20 cellular contexts compared by ENCODE assay signal in the genomic region with DNA sequence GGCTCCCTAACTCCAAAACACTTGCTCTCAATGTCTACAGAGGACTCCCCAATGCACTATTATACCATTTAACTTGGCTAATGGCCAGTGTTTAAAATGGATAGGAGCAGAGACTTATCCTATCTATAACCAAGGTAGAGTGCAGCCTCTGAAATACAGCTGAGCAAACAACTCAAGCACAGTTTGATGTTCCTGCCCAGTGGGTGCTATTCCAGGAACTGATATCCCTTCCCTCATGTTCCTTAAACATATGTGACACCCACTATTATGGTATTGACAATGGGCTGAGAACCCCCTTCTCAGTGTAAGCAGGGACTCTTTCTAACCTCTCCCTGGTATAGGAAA. TPM values are rescaled to one million over a fixed set of nuclear protein-coding genes. Genes with fewer than 3 reads are reported as not detected.
DNase-seq lines count a peak whose midpoint lies in the region; ATAC-seq and TF ChIP-seq lines count a peak whose summit lies in the region.
"Had no signal": no experiment of that assay in that cellular context is flagged by ENCODE, and none has a peak within 500 bp of the region (broad histone marks: within the 10 kb centered on the region; RNA-seq: fewer than 3 reads in every experiment).

No MANE protein-coding gene starts in this region.

- ATAC-seq in GM19324 (IDR thresholded peaks at IDR 0.05; ENCODE audit: low FRiP score, unreplicated experiment) (peak; percentile 23), mucosa of descending colon (peak; percentile 44), HG02938 (IDR thresholded peaks at IDR 0.05; ENCODE audit: unreplicated experiment) (no peak)
- ATAC-seq in natural killer cell treated with Interleukin-12 subunit alpha and Interleukin-12 subunit beta and Interleukin-15 and Interleukin-18, amount 100 ng/mL, for 72 hours: no peak
- ATAC-seq: activated CD8-positive, alpha-beta T cell treated with anti-CD3 and anti-CD28 coated beads, Interleukin-2, amount 10 ng/mL, durations not matched to agents 7 days and 5 days; PC-3 had no signal

- TF ChIP-seq CTCF in mucosa of descending colon (IDR thresholded peaks at IDR 0.05): no peak

- H3K27me3 Mint-ChIP-seq in natural killer cell treated with Interleukin-12 subunit alpha and Interleukin-12 subunit beta and Interleukin-15 and Interleukin-18, amount 100 ng/mL, for 72 hours: peaks cover 9 to 18% of the 10 kb centered on the region in 2 donors

- no peaks in the 10 kb centered on the region for H3K9me3 ChIP-seq in mucosa of descending colon
- H3K9me3 ChIP-seq: prostate gland had no signal

- H3K9me3 Mint-ChIP-seq in natural killer cell treated with Interleukin-12 subunit alpha and Interleukin-12 subunit beta and Interleukin-15 and Interleukin-18, amount 100 ng/mL, for 72 hours: peaks cover 3% of the 10 kb centered on the region

- peaks cover 3% of the 10 kb centered on the region for H3K4me1 ChIP-seq in mucosa of descending colon (ENCODE audit: low read depth)
- H3K4me1 ChIP-seq: prostate gland had no signal

- no peaks in the 10 kb centered on the region for H3K36me3 ChIP-seq in mucosa of descending colon (ENCODE audit: low read depth)
- H3K36me3 ChIP-seq: prostate gland had no signal

- no peak overlapping the region for H3K4me3 Mint-ChIP-seq in natural killer cell treated with Interleukin-12 subunit alpha and Interleukin-12 subunit beta and Interleukin-15 and Interleukin-18, amount 100 ng/mL, for 72 hours
- H3K4me3 Mint-ChIP-seq: activated CD8-positive, alpha-beta T cell treated with anti-CD3 and anti-CD28 coated beads, Interleukin-2, amount 10 ng/mL, durations not matched to agents 7 days and 5 days; activated naive CD4-positive, alpha-beta T cell treated with anti-CD3 and anti-CD28 coated beads, Interleukin-2, amount 50 U/mL, for 24 hours; nephron had no signal

- peaks cover 6% of the 10 kb centered on the region for H3K36me3 Mint-ChIP-seq in natural killer cell treated with Interleukin-12 subunit alpha and Interleukin-12 subunit beta and Interleukin-15 and Interleukin-18, amount 100 ng/mL, for 72 hours

- no peaks in the 10 kb centered on the region for H3K4me1 Mint-ChIP-seq in natural killer cell treated with Interleukin-12 subunit alpha and Interleukin-12 subunit beta and Interleukin-15 and Interleukin-18, amount 100 ng/mL, for 72 hours (ENCODE audit: low read depth in 2 of 2)
- H3K4me1 Mint-ChIP-seq: activated naive CD4-positive, alpha-beta T cell treated with anti-CD3 and anti-CD28 coated beads, Interleukin-2, amount 50 U/mL, for 24 hours; nephron had no signal

- intact Hi-C loops in mucosa of descending colon (cut with DNase I, micrococcal nuclease): no loop called here

- H3K4me3 ChIP-seq in mucosa of descending colon: no peak overlapping the region
- H3K4me3 ChIP-seq: prostate gland, smooth muscle cell had no signal

- no peak overlapping the region for H3K27ac Mint-ChIP-seq in natural killer cell treated with Interleukin-12 subunit alpha and Interleukin-12 subunit beta and Interleukin-15 and Interleukin-18, amount 100 ng/mL, for 72 hours
- H3K27ac Mint-ChIP-seq: activated B cell treated with CpG ODN at 0.5 μM for 24 hours; activated CD8-positive, alpha-beta T cell treated with anti-CD3 and anti-CD28 coated beads, Interleukin-2, amount 10 ng/mL, durations not matched to agents 7 days and 5 days; activated naive CD4-positive, alpha-beta T cell treated with anti-CD3 and anti-CD28 coated beads, Interleukin-2, amount 50 U/mL, for 24 hours; memory B cell; nephron had no signal

- DNase-seq in NCI-H1417 treated with DMSO at 0.1 percent for 48 hours (lab: John Stamatoyannopoulos, UW) (peak; percentile 85), NCI-H510A treated with DMSO at 0.1 percent for 48 hours (lab: John Stamatoyannopoulos, UW) (peak; percentile 99), mucosa of descending colon (no peak), NOMO-1 treated with DMSO at 0.1 percent for 48 hours (lab: John Stamatoyannopoulos, UW; ENCODE audit: unreplicated experiment) (no peak), Kasumi-1 (lab: John Stamatoyannopoulos, UW) (no peak)
- DNase-seq in natural killer cell treated with Interleukin-12 subunit alpha and Interleukin-12 subunit beta and Interleukin-15 and Interleukin-18, amount 100 ng/mL, for 72 hours (ENCODE audit: low spot score): no peak
- DNase-seq: activated B cell treated with CpG ODN at 0.5 μM for 24 hours; activated CD8-positive, alpha-beta T cell treated with anti-CD3 and anti-CD28 coated beads, Interleukin-2, amount 10 ng/mL, durations not matched to agents 7 days and 5 days; activated T-cell treated with anti-CD3 and anti-CD28 coated beads, Interleukin-2, amount 50 U/mL, for 48 hours; hippocampal formation; NCI-H446 treated with DMSO at 0.1 percent for 48 hours; PC-3; stimulated activated CD8-positive, alpha-beta memory T cell treated with anti-CD3 and anti-CD28 coated beads, Interleukin-4, amount 100 ng/mL, for 48 hours had no signal

RNA-seq across cellular contexts. Expression of a gene that starts 51.7 kb away (rescaled TPM):
- total RNA-seq in mucosa of descending colon: 100 to 1,000 TPM; 109 to 114 (median 110) TPM
- total RNA-seq in natural killer cell treated with Interleukin-12 subunit alpha and Interleukin-12 subunit beta and Interleukin-15 and Interleukin-18, amount 100 ng/mL, for 72 hours: 100 to 1,000 TPM in 1 of 2 donors, 10 to 100 TPM in 1; 59.3 to 107 TPM

Comparison
In these comparisons a context has a peak if more than half of its experiments do, and no peak if none do; other contexts are left out.
1. ATAC-seq: peak in GM19324 (single experiment) and mucosa of descending colon (single experiment); none in HG02938 (single experiment) and natural killer cell treated with Interleukin-12 subunit alpha and Interleukin-12 subunit beta and Interleukin-15 and Interleukin-18, amount 100 ng/mL, for 72 hours (0 of 2).
2. DNase-seq: peak in NCI-H1417 treated with DMSO at 0.1 percent for 48 hours (single experiment) and NCI-H510A treated with DMSO at 0.1 percent for 48 hours (single experiment); none in mucosa of descending colon (0 of 3), NOMO-1 treated with DMSO at 0.1 percent for 48 hours (single experiment), Kasumi-1 (0 of 2) and natural killer cell treated with Interleukin-12 subunit alpha and Interleukin-12 subunit beta and Interleukin-15 and Interleukin-18, amount 100 ng/mL, for 72 hours (single experiment).